Comparison of ENCODE assay signal across 7 cellular contexts in the genomic region with DNA sequence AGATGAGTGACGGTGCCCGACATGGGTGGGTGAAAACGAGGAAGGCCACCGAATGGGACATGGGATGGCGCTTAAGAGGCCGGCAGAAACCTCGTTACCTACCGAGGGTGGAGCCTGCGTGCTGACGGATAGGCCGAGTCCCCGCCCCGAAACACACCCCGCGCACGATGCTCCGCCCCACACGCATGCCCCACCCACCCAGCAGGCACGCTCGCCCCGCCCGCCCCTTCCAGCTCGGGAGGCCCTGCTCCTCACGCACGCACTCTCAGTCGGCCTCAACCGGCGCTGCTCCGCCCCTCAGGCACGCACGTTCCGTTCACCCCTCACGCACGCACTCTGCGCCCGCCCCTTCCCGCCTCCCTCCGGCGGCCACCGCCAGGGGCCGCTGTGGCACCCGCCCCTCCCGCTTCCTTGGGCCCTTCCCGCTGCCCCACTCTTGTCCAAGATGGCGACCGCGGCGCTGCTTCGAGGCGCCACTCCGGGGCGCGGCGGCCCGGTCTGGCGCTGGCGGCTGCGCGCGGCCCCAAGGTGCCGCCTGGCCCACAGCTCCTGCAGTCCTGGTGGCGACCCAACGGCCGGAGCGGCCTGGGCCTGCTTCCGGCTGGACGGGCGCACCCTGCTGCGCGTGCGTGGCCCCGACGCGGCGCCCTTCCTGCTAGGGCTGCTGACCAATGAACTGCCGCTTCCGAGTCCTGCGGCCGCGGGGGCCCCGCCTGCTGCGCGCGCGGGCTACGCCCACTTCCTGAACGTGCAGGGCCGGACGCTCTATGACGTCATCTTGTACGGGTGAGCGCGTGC.
DNase-seq lines count a peak whose midpoint lies in the region; ATAC-seq and TF ChIP-seq lines count a peak whose summit lies in the region.

TSS of gene IBA57 (plus strand) at position 433 of the 798 bp plus-strand sequence. CDS start at position 446, 13 bp downstream.

- in situ Hi-C loops in astrocyte of the cerebellum (cut with HindIII; ENCODE audit: low sequenced_read_pairs): loop anchor here (5.0 kb wide), 1 partner anchor 302 kb away; no protein-coding TSS in a partner anchor

- TF ChIP-seq CTCF in astrocyte of the cerebellum (IDR thresholded peaks at IDR 0.05; ENCODE audit: low read depth, low read length, missing control alignments) (peak; percentile 79), retinal pigment epithelial cell (conservative IDR thresholded peaks at IDR 0.05; ENCODE audit: low read depth, low read length) (peak; percentile 78)

- peak; percentile 95 for TF ChIP-seq POLR2A in GM18505 (IDR thresholded peaks at IDR 0.05; ENCODE audit: borderline replicate concordance, extremely low read depth, insufficient read depth, insufficient read length)

- DNase-seq in NCI-H1930 (lab: John Stamatoyannopoulos, UW): peak; percentile 95 to 97
- peak; percentile 100 for DNase-seq in T-helper 9 cell
- DNase-seq in astrocyte of the cerebellum (ENCODE audit: low read depth): peak; percentile 95
- DNase-seq in hippocampal formation (lab: John Stamatoyannopoulos, UW): peak; percentile 98 to 99
- peak; percentile 93 for DNase-seq in retinal pigment epithelial cell (ENCODE audit: low read depth)

- peak within 1 kb of the TSS; percentile 72 for H3K4me3 ChIP-seq in astrocyte of the cerebellum (ENCODE audit: low read depth, low read length)
- H3K4me3 ChIP-seq in retinal pigment epithelial cell (ENCODE audit: low read length): peak within 1 kb of the TSS; percentile 76

- peak; percentile 80 for ATAC-seq in GM18505 (IDR thresholded peaks at IDR 0.05; ENCODE audit: unreplicated experiment)
- ATAC-seq in HG02973 (IDR thresholded peaks at IDR 0.05; ENCODE audit: unreplicated experiment): peak; percentile 81

Comparison
In these comparisons a context has a peak if more than half of its experiments do, and no peak if none do; other contexts are left out.
1. Peak in every context shown above with its lines: DNase-seq, ATAC-seq and H3K4me3 ChIP-seq.